9 cellular contexts compared by ENCODE assay signal in genomic region chr7:129110575-129111376, GRCh38. TPM values are rescaled to one million over a fixed set of nuclear protein-coding genes. Genes with fewer than 3 reads are reported as not detected.
DNase-seq lines count a peak whose midpoint lies in the region; ATAC-seq and TF ChIP-seq lines count a peak whose summit lies in the region.
"Had no signal": no experiment of that assay in that cellular context is flagged by ENCODE, and none has a peak within 500 bp of the region (broad histone marks: within the 10 kb centered on the region; RNA-seq: fewer than 3 reads in every experiment).

No MANE protein-coding gene starts in this region.

- H3K27ac ChIP-seq in body of pancreas: peak overlapping the region in 2 of 4 donors; percentile 13 to 63
- no peak overlapping the region for H3K27ac ChIP-seq in left lung
- no peak overlapping the region for H3K27ac ChIP-seq in Karpas-422 (ENCODE audit: low read length)

- no peaks in the 10 kb centered on the region for H3K9me2 ChIP-seq in Karpas-422 (replicated peaks; ENCODE audit: insufficient read depth, low read length)

- TF ChIP-seq CTCF in body of pancreas (IDR thresholded peaks at IDR 0.05) (no peak), left lung (IDR thresholded peaks at IDR 0.05) (no peak)

- intact Hi-C loops in body of pancreas (cut with DNase I): no loop called here
- intact Hi-C loops in left lung (cut with DNase I): no loop called here

- H3K27me3 ChIP-seq in body of pancreas (no peaks in the 10 kb centered on the region), left lung (peaks cover 0 to 9% of the 10 kb centered on the region in 2 donors), Karpas-422 (ENCODE audit: low read length) (no peaks in the 10 kb centered on the region)

- H3K79me2 ChIP-seq in Karpas-422 (ENCODE audit: low read length): no peaks in the 10 kb centered on the region

- no peak overlapping the region for H2AFZ ChIP-seq in Karpas-422 (ENCODE audit: low read length)

- peaks cover 11% of the 10 kb centered on the region for H3K4me1 ChIP-seq in body of pancreas
- H3K4me1 ChIP-seq in left lung: no peaks in the 10 kb centered on the region
- H3K4me1 ChIP-seq in Karpas-422 (ENCODE audit: low read length): no peaks in the 10 kb centered on the region

- H4K20me1 ChIP-seq in Karpas-422 (ENCODE audit: insufficient read depth, low read depth, low read length): no peaks in the 10 kb centered on the region

- H3K4me3 ChIP-seq in body of pancreas (no peak overlapping the region), left lung (no peak overlapping the region), Karpas-422 (ENCODE audit: low read length) (no peak overlapping the region)

- no peak overlapping the region for H3K9ac ChIP-seq in Karpas-422 (ENCODE audit: low read length)

- H3K36me3 ChIP-seq in body of pancreas (replicated peaks in 1 of 2; ENCODE audit: insufficient read depth in 1 of 2, low read depth in 2 of 2) (no peaks in the 10 kb centered on the region), left lung (no peaks in the 10 kb centered on the region), Karpas-422 (ENCODE audit: insufficient read depth, low read length) (no peaks in the 10 kb centered on the region)

- no peak for TF ChIP-seq POLR2A in body of pancreas (IDR thresholded peaks at IDR 0.05)

- H3K9me3 ChIP-seq in body of pancreas (no peaks in the 10 kb centered on the region), left lung (peaks cover 0 to 3% of the 10 kb centered on the region in 2 donors), Karpas-422 (ENCODE audit: low read length) (no peaks in the 10 kb centered on the region)

- H3K4me2 ChIP-seq in Karpas-422 (ENCODE audit: low read depth, low read length, poor library complexity, severe bottlenecking): no peak overlapping the region

- DNase-seq in DMS79 (lab: John Stamatoyannopoulos, UW): peak; percentile 27
- DNase-seq in NCI-H146 (lab: John Stamatoyannopoulos, UW): peak; percentile 76
- DNase-seq in body of pancreas: peak; percentile 36 to 60 (median 41)
- DNase-seq in left lung: no peak
- DNase-seq in Karpas-422: no peak
- DNase-seq in SIG-M5 treated with dmso at 0.1 percent for 504 hours (lab: John Stamatoyannopoulos, UW; ENCODE audit: unreplicated experiment): no peak
- DNase-seq: stimulated activated CD4-positive, alpha-beta T cell treated with anti-CD3 and anti-CD28 coated beads, Interleukin-15, amount 100 ng/mL, for 24 hours had no signal

- ATAC-seq in body of pancreas (peak; percentile 78), left lung (peak; percentile 37), GM19452 (IDR thresholded peaks at IDR 0.05; ENCODE audit: unreplicated experiment) (no peak), HG02798 (IDR thresholded peaks at IDR 0.05; ENCODE audit: poor library complexity, unreplicated experiment) (no peak)

RNA-seq across cellular contexts. Expression of gene TSPAN33, which starts 33.7 kb away (rescaled TPM):
- 10 to 100 TPM; 12.5 to 17.1 TPM for total RNA-seq in body of pancreas
- 1 to 10 TPM; 2.3 to 4.5 TPM for total RNA-seq in left lung
- total RNA-seq in Karpas-422 (2014; rRNA removed; shearing (Covaris generic); ENCODE audit: low replicate concordance): 11.1 and 21.8 TPM in 2 replicates

RNA-seq across cellular contexts. Expression of gene TNPO3, which starts 55.9 kb away (rescaled TPM):
- total RNA-seq in body of pancreas (10 to 100 TPM; 15.8 to 23.9 TPM), left lung (10 to 100 TPM; 34.9 to 38.7 TPM)
- total RNA-seq in Karpas-422 (2014; rRNA removed; shearing (Covaris generic); ENCODE audit: low replicate concordance): 54.0 and 57.0 TPM in 2 replicates

Comparison
In these comparisons a context has a peak if more than half of its experiments do, and no peak if none do; other contexts are left out.
1. DNase-seq: peak in DMS79 (single experiment), NCI-H146 (single experiment) and body of pancreas (4 of 4); none in left lung (0 of 2), Karpas-422 (single experiment) and SIG-M5 treated with dmso at 0.1 percent for 504 hours (single experiment).
2. ATAC-seq: peak in body of pancreas (single experiment) and left lung (single experiment); none in GM19452 (single experiment) and HG02798 (single experiment).